8 cellular contexts compared by ENCODE assay signal in genomic region chr17:79024901-79025737, GRCh38. TPM values are rescaled to one million over a fixed set of nuclear protein-coding genes. Genes with fewer than 3 reads are reported as not detected.
A peak's percentile ranks its signal among the peaks of the same experiment; 100 is the strongest.
DNase-seq lines count a peak whose midpoint lies in the region; ATAC-seq lines count a peak whose summit lies in the region.

No MANE protein-coding gene starts in this region.

- ATAC-seq in Right ventricle myocardium superior (ENCODE audit: poor library complexity) (peak; percentile 67), GM21367 (IDR thresholded peaks at IDR 0.05; ENCODE audit: unreplicated experiment) (no peak), GM18861 (IDR thresholded peaks at IDR 0.05; ENCODE audit: unreplicated experiment) (no peak)

- DNase-seq in D341Med (ENCODE audit: low spot score) (peak; percentile 44), SW480 (ENCODE audit: low spot score) (peak; percentile 38), Right ventricle myocardium superior (peak; percentile 84), posterior vena cava (ENCODE audit: low spot score) (peak; percentile 90), AG20443 (ENCODE audit: low spot score) (no peak), EL (no peak)

- intact Hi-C loops in Right ventricle myocardium superior (cut with DNase I) (loop anchor here (5.0 kb wide), 1 partner anchor 52 kb away; no protein-coding TSS in a partner anchor), posterior vena cava (cut with DNase I) (no loop called here)

RNA-seq across cellular contexts. Expression of gene C1QTNF1, which starts 1.1 kb away (rescaled TPM):
- total RNA-seq in Right ventricle myocardium superior (143 TPM), posterior vena cava (100 to 1,000 TPM; 172 to 261 TPM)

RNA-seq across cellular contexts. Expression of gene CANT1, which starts 15.6 kb away (rescaled TPM):
- 29.8 TPM for total RNA-seq in Right ventricle myocardium superior
- total RNA-seq in posterior vena cava: 10 to 100 TPM; 29.5 to 34.7 TPM

RNA-seq across cellular contexts. Expression of gene LGALS3BP, which starts 45.4 kb away (rescaled TPM):
- total RNA-seq in Right ventricle myocardium superior (499 TPM), posterior vena cava (100 to 1,000 TPM; 103 to 163 TPM)

RNA-seq across cellular contexts. Expression of gene ENGASE, which starts 49.5 kb away (rescaled TPM):
- total RNA-seq in Right ventricle myocardium superior (29.1 TPM), posterior vena cava (10 to 100 TPM; 18.2 to 29.7 TPM)

Comparison
In these comparisons a context has a peak if more than half of its experiments do, and no peak if none do; other contexts are left out.
1. DNase-seq: peak in D341Med (single experiment), SW480 (single experiment), Right ventricle myocardium superior (single experiment) and posterior vena cava (single experiment); none in AG20443 (single experiment) and EL (single experiment).